16 cellular contexts compared by ENCODE assay signal in the genomic region with DNA sequence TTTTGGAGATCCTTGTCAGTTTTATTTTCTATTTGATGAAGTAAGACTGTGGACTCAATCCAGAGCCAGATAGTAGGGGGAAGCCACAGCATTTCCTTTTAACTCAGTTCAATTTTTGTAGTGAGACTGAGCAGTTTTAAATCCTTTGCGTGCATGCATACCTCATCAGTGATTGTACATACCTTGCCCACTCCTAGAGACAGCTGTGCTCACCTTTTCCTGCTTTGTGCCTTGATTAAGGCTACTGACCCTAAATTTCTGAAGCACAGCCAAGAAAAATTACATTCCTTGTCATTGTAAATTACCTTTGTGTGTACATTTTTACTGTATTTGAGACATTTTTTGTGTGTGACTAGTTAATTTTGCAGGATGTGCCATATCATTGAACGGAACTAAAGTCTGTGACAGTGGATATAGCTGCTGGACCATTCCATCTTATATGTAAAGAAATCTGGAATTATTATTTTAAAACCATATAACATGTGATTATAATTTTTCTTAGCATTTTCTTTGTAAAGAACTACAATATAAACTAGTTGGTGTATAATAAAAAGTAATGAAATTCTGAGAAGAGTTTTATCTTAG. TPM values are rescaled to one million over a fixed set of nuclear protein-coding genes. Genes with fewer than 3 reads are reported as not detected.
DNase-seq lines count a peak whose midpoint lies in the region; ATAC-seq and TF ChIP-seq lines count a peak whose summit lies in the region.
"Had no signal": no experiment of that assay in that cellular context is flagged by ENCODE, and none has a peak within 500 bp of the region (broad histone marks: within the 10 kb centered on the region; RNA-seq: fewer than 3 reads in every experiment).

No MANE protein-coding gene starts in this region.

- no peak overlapping the region for H3K27ac ChIP-seq in Panc1 (ENCODE audit: low read length)
- H3K27ac ChIP-seq: BLaER1 treated with 17β-estradiol and CSF1 and Interleukin-3, amounts not matched to agents 10 nM and 100 nM; brain microvascular endothelial cell; thyroid gland; VCaP had no signal

- no peaks in the 10 kb centered on the region for H3K4me1 ChIP-seq in Panc1 (ENCODE audit: control insufficient read depth, insufficient read depth, low read length)
- H3K4me1 ChIP-seq: BLaER1 treated with 17β-estradiol and CSF1 and Interleukin-3, amounts not matched to agents 10 nM and 100 nM; thyroid gland had no signal

- H3K36me3 Mint-ChIP-seq in T-helper 1 cell treated with Interleukin-12 subunit alpha and Interleukin-12 subunit beta and Interleukin-4 antibody, amounts not matched to agents 30 μg/mL and 1 μg/mL, for 36 hours (ENCODE audit: low read depth), result peaks cover 40% of the 10 kb centered on the region

- H3K9me3 Mint-ChIP-seq in T-helper 1 cell treated with Interleukin-12 subunit alpha and Interleukin-12 subunit beta and Interleukin-4 antibody, amounts not matched to agents 30 μg/mL and 1 μg/mL, for 36 hours, result no peaks in the 10 kb centered on the region
- H3K9me3 Mint-ChIP-seq: activated naive CD4-positive, alpha-beta T cell treated with anti-CD3 and anti-CD28 coated beads for 36 hours had no signal

- H3K36me3 ChIP-seq in Panc1 (ENCODE audit: control insufficient read depth, insufficient read depth, low read length), result peaks cover 38% of the 10 kb centered on the region
- H3K36me3 ChIP-seq in MG63, result peaks cover 74% of the 10 kb centered on the region

- no peak overlapping the region for H3K4me3 Mint-ChIP-seq in T-helper 1 cell treated with Interleukin-12 subunit alpha and Interleukin-12 subunit beta and Interleukin-4 antibody, amounts not matched to agents 30 μg/mL and 1 μg/mL, for 36 hours
- H3K4me3 Mint-ChIP-seq: activated naive CD4-positive, alpha-beta T cell treated with anti-CD3 and anti-CD28 coated beads for 36 hours had no signal

- DNase-seq in T-helper 1 cell, result no peak
- no peak for DNase-seq in Panc1 (ENCODE audit: low read depth, low spot score)
- peak; percentile 63 for DNase-seq in epithelial cell of esophagus (ENCODE audit: low read depth)
- DNase-seq in renal cortical epithelial cell (ENCODE audit: low read depth), result peak; percentile 30
- no peak for DNase-seq in MG63
- DNase-seq in NCI-H2171 treated with DMSO at 0.1 percent for 48 hours (lab: John Stamatoyannopoulos, UW), result no peak
- no peak for DNase-seq in SHP77 (lab: John Stamatoyannopoulos, UW)
- DNase-seq: activated naive CD4-positive, alpha-beta T cell treated with anti-CD3 and anti-CD28 coated beads for 36 hours; brain microvascular endothelial cell; DMS79 treated with DMSO at 0.1 percent for 48 hours; NCI-H187; NCI-H524; thyroid gland had no signal

- H3K27ac Mint-ChIP-seq in T-helper 1 cell treated with Interleukin-12 subunit alpha and Interleukin-12 subunit beta and Interleukin-4 antibody, amounts not matched to agents 30 μg/mL and 1 μg/mL, for 36 hours, result peak overlapping the region; percentile 49

- H3K27me3 ChIP-seq in Panc1 (ENCODE audit: control insufficient read depth, insufficient read depth, low read length) (no peaks in the 10 kb centered on the region), MG63 (no peaks in the 10 kb centered on the region)
- H3K27me3 ChIP-seq: BLaER1 treated with 17β-estradiol and CSF1 and Interleukin-3, amounts not matched to agents 10 nM and 100 nM; brain microvascular endothelial cell; thyroid gland had no signal

- intact Hi-C loops in Panc1 (cut with micrococcal nuclease; ENCODE audit: unreplicated experiment), result no loop called here

- BruUV-seq in Panc1 (replicated peaks; lab: Mats Ljungman, UMichigan), result TSS peak; percentile 36

- CTCF ChIA-PET in Panc1 (lab: Charles Lee), result no interaction called here

- no peak for ATAC-seq in Panc1

- peaks cover 5% of the 10 kb centered on the region for H3K4me1 Mint-ChIP-seq in T-helper 1 cell treated with Interleukin-12 subunit alpha and Interleukin-12 subunit beta and Interleukin-4 antibody, amounts not matched to agents 30 μg/mL and 1 μg/mL, for 36 hours (ENCODE audit: low read depth)

- TF ChIP-seq CTCF in Panc1 (IDR thresholded peaks at IDR 0.05), result no peak
- TF ChIP-seq CTCF in epithelial cell of esophagus (IDR thresholded peaks at IDR 0.05; ENCODE audit: insufficient read depth, low read depth, low read length, missing control alignments), result no peak

- H3K4me3 ChIP-seq in Panc1 (ENCODE audit: low read depth in 2 of 2, low read length in 2 of 2) (no peak overlapping the region), epithelial cell of esophagus (ENCODE audit: low read length) (no peak overlapping the region), MG63 (no peak overlapping the region)
- H3K4me3 ChIP-seq: BLaER1 treated with 17β-estradiol and CSF1 and Interleukin-3, amounts not matched to agents 10 nM and 100 nM; thyroid gland had no signal

- POLR2A ChIA-PET in Panc1 (lab: Charles Lee), result no interaction called here

- H3K9me3 ChIP-seq in Panc1 (ENCODE audit: control insufficient read depth, insufficient read depth, low read depth, low read length) (no peaks in the 10 kb centered on the region), MG63 (no peaks in the 10 kb centered on the region)
- H3K9me3 ChIP-seq: BLaER1 treated with 17β-estradiol and CSF1 and Interleukin-3, amounts not matched to agents 10 nM and 100 nM; thyroid gland had no signal

- no peaks in the 10 kb centered on the region for H3K27me3 Mint-ChIP-seq in T-helper 1 cell treated with Interleukin-12 subunit alpha and Interleukin-12 subunit beta and Interleukin-4 antibody, amounts not matched to agents 30 μg/mL and 1 μg/mL, for 36 hours (ENCODE audit: low read depth)

- in situ Hi-C loops in Panc1 (cut with HindIII; ENCODE audit: low pct_unique_long_range_greater_than_20kb, low sequenced_read_pairs), result no loop called here

RNA-seq across cellular contexts. Expression of a gene that starts 17.8 kb away (rescaled TPM):
- total RNA-seq in Panc1 (2021; ENCODE audit: unreplicated experiment) (37.2 TPM), renal cortical epithelial cell (30.9 and 45.8 TPM in 2 replicates)
- 23.4 TPM for polyA plus RNA-seq in Panc1 (2012; ENCODE audit: insufficient read length)
- 61.4 and 63.6 TPM in 2 replicates for total RNA-seq in MG63 (2014; rRNA removed; shearing (Covaris generic); ENCODE audit: low replicate concordance)

RNA-seq across cellular contexts. Expression of a gene that starts 26.7 kb away (rescaled TPM):
- 39.8 TPM for total RNA-seq in Panc1 (2021; ENCODE audit: unreplicated experiment)
- polyA plus RNA-seq in Panc1 (2012; ENCODE audit: insufficient read length), result 9.9 TPM
- total RNA-seq in renal cortical epithelial cell, result 22.1 and 31.6 TPM in 2 replicates
- total RNA-seq in MG63 (2014; rRNA removed; shearing (Covaris generic); ENCODE audit: low replicate concordance), result 26.6 and 27.6 TPM in 2 replicates

Comparison
In these comparisons a context has a peak if more than half of its experiments do, and no peak if none do; other contexts are left out.
1. DNase-seq: peak in epithelial cell of esophagus (single experiment) and renal cortical epithelial cell (single experiment); none in T-helper 1 cell (0 of 5), Panc1 (single experiment), MG63 (single experiment), NCI-H2171 treated with DMSO at 0.1 percent for 48 hours (single experiment) and SHP77 (0 of 2).